8 cellular contexts compared by ENCODE assay signal in the genomic region with DNA sequence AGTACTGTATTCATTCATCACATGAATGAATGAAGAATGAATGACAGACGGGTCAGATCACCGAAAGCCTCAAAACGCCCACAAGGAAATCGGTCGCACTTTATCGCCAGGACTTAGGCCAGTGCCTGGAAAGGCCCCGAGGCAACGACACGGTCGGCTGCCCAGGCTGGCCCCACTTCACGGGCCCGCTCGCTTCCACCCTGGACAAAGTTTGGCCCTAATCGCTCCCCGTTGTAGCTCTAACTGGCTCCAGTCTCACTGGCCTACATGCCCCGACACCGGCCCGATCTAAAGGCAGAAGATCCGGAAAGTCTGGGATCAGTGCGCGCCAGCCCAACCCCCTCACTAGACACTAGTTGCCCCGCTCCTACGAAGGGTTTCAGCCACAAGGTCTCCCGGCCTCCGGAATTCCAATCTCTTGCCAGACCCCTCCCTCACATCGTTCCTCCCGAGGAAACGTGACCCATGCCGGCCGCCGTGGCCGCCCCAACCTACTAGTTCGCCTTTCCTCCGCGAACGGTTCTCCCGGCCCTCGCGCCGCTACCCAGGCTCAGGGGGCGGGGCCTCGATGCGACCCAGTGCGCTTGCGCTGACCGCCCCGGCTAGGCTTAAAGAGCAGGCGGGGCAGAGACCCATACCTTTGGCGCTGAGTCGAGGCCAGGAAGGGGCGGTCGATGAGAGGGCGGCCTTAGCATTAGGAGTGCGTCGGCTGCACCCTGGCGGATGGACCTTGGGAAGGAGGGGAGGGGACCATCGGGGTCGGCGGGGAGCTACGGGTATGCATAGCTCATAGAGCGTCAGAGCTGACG. TPM values are rescaled to one million over a fixed set of nuclear protein-coding genes. Genes with fewer than 3 reads are reported as not detected.
A peak's percentile ranks its signal among the peaks of the same experiment; 100 is the strongest.
DNase-seq lines count a peak whose midpoint lies in the region; ATAC-seq and TF ChIP-seq lines count a peak whose summit lies in the region.

A gene (minus strand): TSS at position 575 of the 809 bp plus-strand sequence. CDS start 3,954 bp downstream, outside the sequence.
A gene (plus strand): TSS at position 637 of the 809 bp plus-strand sequence. CDS start 22,138 bp downstream, outside the sequence.

- intact Hi-C loops in activated B cell treated with CpG ODN at 0.5 μM for 24 hours (cut with micrococcal nuclease), result loop anchor here (1.0 to 10.0 kb wide), 9 partner anchors 79 to 999 kb away; a partner anchor contains a TSS

- peak within 1 kb of the TSS; percentile 99 for H3K27ac ChIP-seq in caudate nucleus (ENCODE audit: low read depth, low read length)

- DNase-seq in AG09319 (ENCODE audit: extremely low read depth, low read depth) (peak; percentile 88), NCI-H2227 treated with DMSO at 0.1 percent for 48 hours (lab: John Stamatoyannopoulos, UW) (peak; percentile 92), activated B cell treated with CpG ODN at 0.5 μM for 24 hours (peak; percentile 98), caudate nucleus (lab: John Stamatoyannopoulos, UW) (peak in 60 of 61 donors; percentile 55 to 96 (median 91)), immature natural killer cell (peak; percentile 96), smooth muscle cell of the brain vasculature (ENCODE audit: low read depth, low spot score) (peak; percentile 92)

- POLR2A ChIA-PET in activated B cell treated with CpG ODN at 0.5 μM for 24 hours (lab: Charles Lee), result interaction anchor here (0.6 to 2.7 kb wide), 13 partner anchors 14 to 965 kb away, joined by 3 to 16 read pairs (median 3); a partner anchor contains a TSS

- H3K27ac Mint-ChIP-seq in activated B cell treated with CpG ODN at 0.5 μM for 24 hours, result peak within 1 kb of the TSS; percentile 83
- H3K27ac Mint-ChIP-seq in immature natural killer cell, result peak within 1 kb of the TSS; percentile 94 to 97 (median 96)

- CTCF ChIA-PET in activated B cell treated with CpG ODN at 0.5 μM for 24 hours (lab: Charles Lee), result interaction anchor here (1.5 kb wide), 2 partner anchors 81 to 83 kb away, joined by 6 to 8 read pairs; a partner anchor contains a TSS

- ATAC-seq in GM18909 (IDR thresholded peaks at IDR 0.05; ENCODE audit: poor library complexity, unreplicated experiment) (peak; percentile 92), HG03175 (IDR thresholded peaks at IDR 0.05; ENCODE audit: unreplicated experiment) (peak; percentile 85), activated B cell treated with CpG ODN at 0.5 μM for 24 hours (ENCODE audit: low read depth) (peak; percentile 95)

- H3K27me3 Mint-ChIP-seq in activated B cell treated with CpG ODN at 0.5 μM for 24 hours (no peaks in the 10 kb centered on the region), immature natural killer cell (ENCODE audit: low read depth in 3 of 3) (peaks cover 6 to 11% (median 6%) of the 10 kb centered on the region in 3 donors)

- H3K4me1 Mint-ChIP-seq in activated B cell treated with CpG ODN at 0.5 μM for 24 hours, result peaks cover 26% of the 10 kb centered on the region
- H3K4me1 Mint-ChIP-seq in immature natural killer cell, result peaks cover 21 to 25% of the 10 kb centered on the region in 2 donors

- no peaks in the 10 kb centered on the region for H3K9me3 Mint-ChIP-seq in activated B cell treated with CpG ODN at 0.5 μM for 24 hours
- H3K9me3 Mint-ChIP-seq in immature natural killer cell, result no peaks in the 10 kb centered on the region

- peaks cover 8% of the 10 kb centered on the region for H3K36me3 Mint-ChIP-seq in activated B cell treated with CpG ODN at 0.5 μM for 24 hours (ENCODE audit: low read depth)
- H3K36me3 Mint-ChIP-seq in immature natural killer cell, result no peaks in the 10 kb centered on the region

- peak; percentile 50 for TF ChIP-seq CTCF in AG09319 (IDR thresholded peaks at IDR 0.05; ENCODE audit: low read depth, low read length)
- no peak for TF ChIP-seq CTCF in activated B cell treated with CpG ODN at 0.5 μM for 24 hours (IDR thresholded peaks at IDR 0.05)

- H3K4me3 Mint-ChIP-seq in activated B cell treated with CpG ODN at 0.5 μM for 24 hours (peak within 1 kb of the TSS; percentile 97), immature natural killer cell (peak within 1 kb of the TSS; percentile 90 to 99 (median 96))

RNA-seq across cellular contexts. Expression of the first gene that starts in this region (rescaled TPM):
- total RNA-seq in activated B cell treated with CpG ODN at 0.5 μM for 24 hours, result 26.1 and 27.5 TPM in 2 replicates
- polyA plus RNA-seq in immature natural killer cell, result 10 to 100 TPM; 32.4 to 60.6 (median 45.7) TPM

RNA-seq across cellular contexts. Expression of the second gene that starts in this region (rescaled TPM):
- total RNA-seq in activated B cell treated with CpG ODN at 0.5 μM for 24 hours, result 0.20 and 0.35 TPM in 2 replicates
- polyA plus RNA-seq in immature natural killer cell, result not detected

Comparison
In these comparisons a context has a peak if more than half of its experiments do, and no peak if none do; other contexts are left out.
1. Peak in every context shown above with its lines: DNase-seq, ATAC-seq and H3K27ac ChIP-seq.